Comparison of ENCODE assay signal across 8 cellular contexts in genomic region chr14:24232121-24232644, GRCh38. TPM values are rescaled to one million over a fixed set of nuclear protein-coding genes. Genes with fewer than 3 reads are reported as not detected.
A peak's percentile ranks its signal among the peaks of the same experiment; 100 is the strongest.
DNase-seq lines count a peak whose midpoint lies in the region; ATAC-seq, FAIRE-seq and TF ChIP-seq lines count a peak whose summit lies in the region.

TSS of gene NEDD8 (minus strand) at chr14:24232367. CDS start at chr14:24232267, 100 bp downstream.

- peaks cover 0 to 28% of the 10 kb centered on the region in 2 donors for H3K4me1 ChIP-seq in right atrium auricular region

- ATAC-seq in GM18499 (IDR thresholded peaks at IDR 0.05; ENCODE audit: insufficient read depth, unreplicated experiment) = peak; percentile 54
- peak; percentile 71 for ATAC-seq in HG02943 (IDR thresholded peaks at IDR 0.05; ENCODE audit: low read depth, unreplicated experiment)

- peak within 1 kb of the TSS; percentile 86 to 95 for H3K4me3 ChIP-seq in right atrium auricular region

- H3K9me3 ChIP-seq in right atrium auricular region = no peaks in the 10 kb centered on the region

- peaks cover 27% of the 10 kb centered on the region for H3K36me3 ChIP-seq in right atrium auricular region

- H3K27ac ChIP-seq in angular gyrus (ENCODE audit: low read depth, low read length) (peak within 1 kb of the TSS; percentile 90), right atrium auricular region (peak within 1 kb of the TSS; percentile 86 to 92)

- DNase-seq in NCI-H187 treated with DMSO at 0.1 percent for 48 hours (lab: John Stamatoyannopoulos, UW) (peak; percentile 82), T-helper 2 cell (peak; percentile 61 to 97 (median 87)), right atrium auricular region (ENCODE audit: low spot score) (peak; percentile 97), pulmonary artery endothelial cell (ENCODE audit: low read depth, low spot score) (peak; percentile 86), urothelium cell line (ENCODE audit: low spot score) (peak; percentile 90)

- H3K27me3 ChIP-seq in right atrium auricular region = no peaks in the 10 kb centered on the region

- no peak for TF ChIP-seq CTCF in right atrium auricular region (IDR thresholded peaks at IDR 0.05)

- FAIRE-seq in urothelium cell line (lab: Jason Lieb, UNC) = no peak

RNA-seq across cellular contexts. Expression of gene NEDD8, which starts in this region (rescaled TPM):
- total RNA-seq in right atrium auricular region (100 to 1,000 TPM; 184 to 206 TPM), pulmonary artery endothelial cell (219 and 229 TPM in 2 replicates)

Comparison
In these comparisons a context has a peak if more than half of its experiments do, and no peak if none do; other contexts are left out.
1. Peak in every context shown above with its lines: DNase-seq, ATAC-seq, H3K4me3 ChIP-seq and H3K27ac ChIP-seq.